Comparison of ENCODE assay signal across 13 cellular contexts in genomic region chr2:105904938-105905337, GRCh38.
DNase-seq lines count a peak whose midpoint lies in the region; ATAC-seq lines count a peak whose summit lies in the region.
"Had no signal": no experiment of that assay in that cellular context is flagged by ENCODE, and none has a peak within 500 bp of the region (broad histone marks: within the 10 kb centered on the region; RNA-seq: fewer than 3 reads in every experiment).

No MANE protein-coding gene starts in this region.

- H3K4me3 Mint-ChIP-seq in activated T-cell treated with anti-CD3 and anti-CD28 coated beads, Interleukin-2, amount 50 U/mL, for 4 hours, result no peak overlapping the region
- no peak overlapping the region for H3K4me3 Mint-ChIP-seq in stimulated activated naive CD8-positive, alpha-beta T cell treated with anti-CD3 and anti-CD28 coated beads, Interleukin-15, amount 100 ng/mL, for 72 hours
- H3K4me3 Mint-ChIP-seq in activated CD4-positive, alpha-beta memory T cell treated with anti-CD3 and anti-CD28 coated beads, Interleukin-2, amount 10 ng/mL, durations not matched to agents 7 days and 5 days, result no peak overlapping the region

- no peak for DNase-seq in activated T-cell treated with anti-CD3 and anti-CD28 coated beads, Interleukin-2, amount 50 U/mL, for 4 hours
- DNase-seq in activated T-cell treated with anti-CD3 and anti-CD28 coated beads, Interleukin-2, amount 50 U/mL, for 1 hour, result no peak
- DNase-seq in stimulated activated naive CD8-positive, alpha-beta T cell treated with anti-CD3 and anti-CD28 coated beads, Interleukin-15, amount 100 ng/mL, for 72 hours, result no peak
- no peak for DNase-seq in activated CD4-positive, alpha-beta memory T cell treated with anti-CD3 and anti-CD28 coated beads, Interleukin-2, amount 10 ng/mL, durations not matched to agents 7 days and 5 days
- no peak for DNase-seq in NCI-H2081 (lab: John Stamatoyannopoulos, UW)
- DNase-seq: activated naive CD4-positive, alpha-beta T cell treated with anti-CD3 and anti-CD28 coated beads, Interleukin-2, amount 50 U/mL, for 16 hours; dorsolateral prefrontal cortex; MV-4-11; tibial artery had no signal

- POLR2A ChIA-PET in activated CD4-positive, alpha-beta memory T cell treated with anti-CD3 and anti-CD28 coated beads, Interleukin-2, amount 10 ng/mL, durations not matched to agents 7 days and 5 days (lab: Charles Lee), result interaction anchor here (0.7 kb wide), 1 partner anchor 51 kb away, joined by 4 read pairs; no protein-coding TSS in a partner anchor

- H3K4me1 Mint-ChIP-seq in activated T-cell treated with anti-CD3 and anti-CD28 coated beads, Interleukin-2, amount 50 U/mL, for 4 hours (ENCODE audit: low read depth), result peaks cover 59% of the 10 kb centered on the region
- H3K4me1 Mint-ChIP-seq in stimulated activated naive CD8-positive, alpha-beta T cell treated with anti-CD3 and anti-CD28 coated beads, Interleukin-15, amount 100 ng/mL, for 72 hours, result peaks cover 66% of the 10 kb centered on the region
- H3K4me1 Mint-ChIP-seq in activated CD4-positive, alpha-beta memory T cell treated with anti-CD3 and anti-CD28 coated beads, Interleukin-2, amount 10 ng/mL, durations not matched to agents 7 days and 5 days, result peaks cover 27% of the 10 kb centered on the region

- H3K27me3 Mint-ChIP-seq in activated T-cell treated with anti-CD3 and anti-CD28 coated beads, Interleukin-2, amount 50 U/mL, for 4 hours (ENCODE audit: low read depth), result no peaks in the 10 kb centered on the region
- no peaks in the 10 kb centered on the region for H3K27me3 Mint-ChIP-seq in stimulated activated naive CD8-positive, alpha-beta T cell treated with anti-CD3 and anti-CD28 coated beads, Interleukin-15, amount 100 ng/mL, for 72 hours
- no peaks in the 10 kb centered on the region for H3K27me3 Mint-ChIP-seq in activated CD4-positive, alpha-beta memory T cell treated with anti-CD3 and anti-CD28 coated beads, Interleukin-2, amount 10 ng/mL, durations not matched to agents 7 days and 5 days

- no peak overlapping the region for H3K27ac Mint-ChIP-seq in stimulated activated naive CD8-positive, alpha-beta T cell treated with anti-CD3 and anti-CD28 coated beads, Interleukin-15, amount 100 ng/mL, for 72 hours
- H3K27ac Mint-ChIP-seq in activated CD4-positive, alpha-beta memory T cell treated with anti-CD3 and anti-CD28 coated beads, Interleukin-2, amount 10 ng/mL, durations not matched to agents 7 days and 5 days, result no peak overlapping the region

- peaks cover 11% of the 10 kb centered on the region for H3K9me3 Mint-ChIP-seq in activated T-cell treated with anti-CD3 and anti-CD28 coated beads, Interleukin-2, amount 50 U/mL, for 4 hours
- peaks cover 17 to 20% of the 10 kb centered on the region in 2 donors for H3K9me3 Mint-ChIP-seq in stimulated activated naive CD8-positive, alpha-beta T cell treated with anti-CD3 and anti-CD28 coated beads, Interleukin-15, amount 100 ng/mL, for 72 hours
- H3K9me3 Mint-ChIP-seq in activated CD4-positive, alpha-beta memory T cell treated with anti-CD3 and anti-CD28 coated beads, Interleukin-2, amount 10 ng/mL, durations not matched to agents 7 days and 5 days, result peaks cover 8% of the 10 kb centered on the region

- ATAC-seq in activated T-cell treated with anti-CD3 and anti-CD28 coated beads, Interleukin-2, amount 50 U/mL, for 4 hours, result peak; percentile 70 to 73
- peak; percentile 89 for ATAC-seq in GM21717 (IDR thresholded peaks at IDR 0.05; ENCODE audit: unreplicated experiment)
- peak; percentile 94 for ATAC-seq in HG03175 (IDR thresholded peaks at IDR 0.05; ENCODE audit: unreplicated experiment)
- peak; percentile 63 for ATAC-seq in stimulated activated naive CD8-positive, alpha-beta T cell treated with anti-CD3 and anti-CD28 coated beads, Interleukin-15, amount 100 ng/mL, for 72 hours
- no peak for ATAC-seq in HG03045 (IDR thresholded peaks at IDR 0.05; ENCODE audit: unreplicated experiment)
- ATAC-seq: gastroesophageal sphincter had no signal

- CTCF ChIA-PET in activated CD4-positive, alpha-beta memory T cell treated with anti-CD3 and anti-CD28 coated beads, Interleukin-2, amount 10 ng/mL, durations not matched to agents 7 days and 5 days (lab: Charles Lee), result no interaction called here

- peaks cover 19% of the 10 kb centered on the region for H3K36me3 Mint-ChIP-seq in activated T-cell treated with anti-CD3 and anti-CD28 coated beads, Interleukin-2, amount 50 U/mL, for 4 hours (ENCODE audit: insufficient read depth)
- H3K36me3 Mint-ChIP-seq in activated CD4-positive, alpha-beta memory T cell treated with anti-CD3 and anti-CD28 coated beads, Interleukin-2, amount 10 ng/mL, durations not matched to agents 7 days and 5 days (ENCODE audit: low read depth), result peaks cover 30% of the 10 kb centered on the region
